Comparison of ENCODE assay signal across 9 cellular contexts in genomic region chr12:92064420-92064819, GRCh38.
A peak's percentile ranks its signal among the peaks of the same experiment; 100 is the strongest.
DNase-seq lines count a peak whose midpoint lies in the region; ATAC-seq and TF ChIP-seq lines count a peak whose summit lies in the region.
"Had no signal": no experiment of that assay in that cellular context is flagged by ENCODE, and none has a peak within 500 bp of the region (broad histone marks: within the 10 kb centered on the region; RNA-seq: fewer than 3 reads in every experiment).

No MANE protein-coding gene starts in this region.

- no peak for TF ChIP-seq POLR2A in vagina (IDR thresholded peaks at IDR 0.05)

- H3K4me1 Mint-ChIP-seq in HFFc6 (ENCODE audit: low read depth) = peaks cover 72% of the 10 kb centered on the region
- H3K4me1 Mint-ChIP-seq in activated naive CD8-positive, alpha-beta T cell (ENCODE audit: low read depth) = peaks cover 62% of the 10 kb centered on the region

- H3K27ac ChIP-seq in lower lobe of right lung = no peak overlapping the region
- no peak overlapping the region for H3K27ac ChIP-seq in vagina

- TF ChIP-seq CTCF in HFFc6 (IDR thresholded peaks at IDR 0.05) (no peak), lower lobe of right lung (IDR thresholded peaks at IDR 0.05) (no peak), vagina (IDR thresholded peaks at IDR 0.05) (no peak)

- H3K27me3 ChIP-seq in lower lobe of right lung (ENCODE audit: low read depth) = no peaks in the 10 kb centered on the region
- no peaks in the 10 kb centered on the region for H3K27me3 ChIP-seq in vagina

- H3K4me1 ChIP-seq in lower lobe of right lung (peaks cover 34% of the 10 kb centered on the region), vagina (peaks cover 26% of the 10 kb centered on the region)

- H3K27ac Mint-ChIP-seq in HFFc6 = peak overlapping the region; percentile 15; the same call in 1 of the 2 replicates
- H3K27ac Mint-ChIP-seq in activated naive CD8-positive, alpha-beta T cell = peak overlapping the region; percentile 80

- ATAC-seq in lower lobe of right lung = peak in 1 of 2 donors; percentile 48
- ATAC-seq in GM21737 (IDR thresholded peaks at IDR 0.05; ENCODE audit: unreplicated experiment) = no peak

- no peaks in the 10 kb centered on the region for H3K9me3 Mint-ChIP-seq in HFFc6
- no peaks in the 10 kb centered on the region for H3K9me3 Mint-ChIP-seq in activated naive CD8-positive, alpha-beta T cell (ENCODE audit: low read depth)

- intact Hi-C loops in lower lobe of right lung (cut with DNase I) = no loop called here
- intact Hi-C loops in vagina (cut with DNase I) = no loop called here

- H3K4me3 ChIP-seq in lower lobe of right lung (peak overlapping the region; percentile 13), vagina (no peak overlapping the region)

- H3K9me3 ChIP-seq in lower lobe of right lung (no peaks in the 10 kb centered on the region), vagina (no peaks in the 10 kb centered on the region)

- H3K36me3 Mint-ChIP-seq in HFFc6 (ENCODE audit: low read depth) = peaks cover 7% of the 10 kb centered on the region; the same call in 1 of the 2 replicates
- H3K36me3 Mint-ChIP-seq in activated naive CD8-positive, alpha-beta T cell = peaks cover 11% of the 10 kb centered on the region

- DNase-seq in COLO668 (lab: John Stamatoyannopoulos, UW; ENCODE audit: unreplicated experiment) (peak; percentile 56), HFFc6 (no peak), lower lobe of right lung (no peak), vagina (ENCODE audit: extremely low spot score in 2 of 2) (no peak), ureter (ENCODE audit: low spot score) (no peak), GM03348 (ENCODE audit: low spot score) (no peak)
- DNase-seq: stimulated activated CD4-positive, alpha-beta T cell treated with anti-CD3 and anti-CD28 coated beads, Interleukin-12 subunit alpha, Interleukin-12 subunit beta, amount 100 ng/mL, for 4 hours had no signal

- no peak overlapping the region for H3K4me3 Mint-ChIP-seq in HFFc6
- H3K4me3 Mint-ChIP-seq in activated naive CD8-positive, alpha-beta T cell = no peak overlapping the region

- no peaks in the 10 kb centered on the region for H3K36me3 ChIP-seq in lower lobe of right lung
- H3K36me3 ChIP-seq in vagina = no peaks in the 10 kb centered on the region

- no peaks in the 10 kb centered on the region for H3K27me3 Mint-ChIP-seq in HFFc6 (ENCODE audit: insufficient read depth)
- no peaks in the 10 kb centered on the region for H3K27me3 Mint-ChIP-seq in activated naive CD8-positive, alpha-beta T cell
